1 cellular context compared by ENCODE assay signal in the genomic region with DNA sequence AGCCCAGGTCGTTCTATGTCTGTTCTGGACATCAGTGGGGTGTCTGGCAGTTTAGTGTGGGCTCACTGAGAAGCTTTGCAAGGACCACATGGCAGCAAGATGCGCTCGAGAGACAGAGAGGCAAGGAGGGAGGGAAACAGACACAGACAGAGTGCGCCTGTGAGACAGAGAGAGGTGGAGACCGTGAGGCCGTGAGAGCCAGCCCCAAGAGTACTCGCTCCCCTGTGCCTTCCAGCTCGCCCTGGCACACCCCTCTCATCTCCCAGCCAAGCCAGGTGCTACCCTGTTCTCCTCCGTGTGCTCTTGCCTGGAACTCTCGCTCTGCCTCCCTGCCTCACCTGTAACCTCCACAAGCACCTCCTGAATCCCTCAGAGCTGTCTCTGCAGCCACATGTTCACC.
TF ChIP-seq lines count a peak whose summit lies in the region.

No MANE protein-coding gene starts in this region.

TF ChIP-seq in GM23338, 12 proteins besides CTCF, POLR2A, EP300 and RAD21 (continued from another document):
- TF ChIP-seq ZNF462 (CRISPR knock-in tag; IDR thresholded peaks at IDR 0.05) (no peak), ZNF331 (CRISPR knock-in tag; IDR thresholded peaks at IDR 0.05; ENCODE audit: low read depth) (no peak), NANOG (IDR thresholded peaks at IDR 0.05; ENCODE audit: borderline replicate concordance) (no peak), STAT1 (IDR thresholded peaks at IDR 0.05; ENCODE audit: unreplicated experiment) (no peak), EZH2phosphoT487 (IDR thresholded peaks at IDR 0.05; ENCODE audit: unreplicated experiment) (no peak), JUNB (IDR thresholded peaks at IDR 0.05; ENCODE audit: unreplicated experiment) (no peak)
